ENCODE assay signal across 10 cellular contexts in genomic region chr22:27686534-27686933, GRCh38.
DNase-seq lines count a peak whose midpoint lies in the region; ATAC-seq and TF ChIP-seq lines count a peak whose summit lies in the region.
"Had no signal": no experiment of that assay in that cellular context is flagged by ENCODE, and none has a peak within 500 bp of the region (broad histone marks: within the 10 kb centered on the region; RNA-seq: fewer than 3 reads in every experiment).

No MANE protein-coding gene starts in this region.

- no peaks in the 10 kb centered on the region for H3K36me3 ChIP-seq in SJSA1
- H3K36me3 ChIP-seq in CD8-positive, alpha-beta memory T cell (ENCODE audit: insufficient read depth, low read length): no peaks in the 10 kb centered on the region

- H3K4me3 ChIP-seq in AG04450 (ENCODE audit: low read depth, low read length): no peak overlapping the region
- no peak overlapping the region for H3K4me3 ChIP-seq in SJSA1
- H3K4me3 ChIP-seq in CD8-positive, alpha-beta memory T cell (ENCODE audit: low read length): no peak overlapping the region

- no peaks in the 10 kb centered on the region for H3K36me3 Mint-ChIP-seq in CD8-positive, alpha-beta memory T cell
- H3K36me3 Mint-ChIP-seq: CD4-positive, alpha-beta memory T cell had no signal

- POLR2A ChIA-PET in AG04450 (lab: Yijun Ruan, JAX): interaction anchor here (0.6 kb wide), 1 partner anchor 535 kb away, joined by 5 read pairs; no protein-coding TSS in a partner anchor
- POLR2A ChIA-PET in CD8-positive, alpha-beta memory T cell (lab: Charles Lee): no interaction called here

- no peak for TF ChIP-seq CTCF in AG04450 (IDR thresholded peaks at IDR 0.05; ENCODE audit: low read depth, low read length)

- H3K9me3 Mint-ChIP-seq in CD8-positive, alpha-beta memory T cell: peaks cover 3 to 7% (median 4%) of the 10 kb centered on the region in 5 donors

- H3K27me3 Mint-ChIP-seq in CD8-positive, alpha-beta memory T cell: no peaks in the 10 kb centered on the region

- DNase-seq in AG04450 (ENCODE audit: low read depth, low spot score) (peak; percentile 24), SJSA1 (ENCODE audit: low read depth in 1 of 2, low spot score in 2 of 2) (peak; percentile 39 to 65), foreskin melanocyte (peak; percentile 24), occipital lobe (lab: John Stamatoyannopoulos, UW) (peak; percentile 72), NCI-H1417 (lab: John Stamatoyannopoulos, UW) (no peak)
- DNase-seq in CD8-positive, alpha-beta memory T cell: no peak
- DNase-seq in activated CD4-positive, alpha-beta T cell treated with anti-CD3 and anti-CD28 coated beads, Interleukin-2, amount 50 U/mL, for 4 hours: no peak
- DNase-seq: CD4-positive, alpha-beta memory T cell; MM.1S had no signal

- peaks cover 11% of the 10 kb centered on the region for H3K4me1 ChIP-seq in SJSA1 (replicated peaks)
- no peaks in the 10 kb centered on the region for H3K4me1 ChIP-seq in CD8-positive, alpha-beta memory T cell (ENCODE audit: insufficient read depth, low read length)

- no peak overlapping the region for H3K4me3 Mint-ChIP-seq in CD8-positive, alpha-beta memory T cell
- H3K4me3 Mint-ChIP-seq: CD4-positive, alpha-beta memory T cell had no signal

- H3K27ac ChIP-seq in AG04450 (ENCODE audit: low read depth, low read length): no peak overlapping the region
- no peak overlapping the region for H3K27ac ChIP-seq in SJSA1
- H3K27ac ChIP-seq in CD8-positive, alpha-beta memory T cell (ENCODE audit: low read depth, low read length): no peak overlapping the region

- H3K27ac Mint-ChIP-seq in CD8-positive, alpha-beta memory T cell: no peak overlapping the region
- H3K27ac Mint-ChIP-seq: CD4-positive, alpha-beta memory T cell had no signal

- ATAC-seq in HG02981 (IDR thresholded peaks at IDR 0.05; ENCODE audit: unreplicated experiment): no peak

- H3K4me1 Mint-ChIP-seq in CD8-positive, alpha-beta memory T cell: no peaks in the 10 kb centered on the region
- H3K4me1 Mint-ChIP-seq: CD4-positive, alpha-beta memory T cell had no signal

- H3K27me3 ChIP-seq in AG04450 (ENCODE audit: control insufficient read depth, insufficient read depth, low read length): peaks cover 9% of the 10 kb centered on the region
- H3K27me3 ChIP-seq in SJSA1 (replicated peaks): no peaks in the 10 kb centered on the region
- H3K27me3 ChIP-seq in CD8-positive, alpha-beta memory T cell (ENCODE audit: insufficient read depth, low read length, poor library complexity, severe bottlenecking): no peaks in the 10 kb centered on the region

- H3K9me3 ChIP-seq in AG04450 (ENCODE audit: control insufficient read depth, insufficient read depth, low read length): no peaks in the 10 kb centered on the region; the same call in 1 of the 2 replicates
- no peaks in the 10 kb centered on the region for H3K9me3 ChIP-seq in SJSA1 (replicated peaks)
- no peaks in the 10 kb centered on the region for H3K9me3 ChIP-seq in CD8-positive, alpha-beta memory T cell (ENCODE audit: low read length)

- CTCF ChIA-PET in AG04450 (lab: Charles Lee): no interaction called here
- CTCF ChIA-PET in CD8-positive, alpha-beta memory T cell (lab: Charles Lee): no interaction called here

Comparison
In these comparisons a context has a peak if more than half of its experiments do, and no peak if none do; other contexts are left out.
1. DNase-seq: peak in AG04450 (single experiment), SJSA1 (2 of 2), foreskin melanocyte (single experiment) and occipital lobe (single experiment); none in CD8-positive, alpha-beta memory T cell (0 of 5), NCI-H1417 (0 of 3) and activated CD4-positive, alpha-beta T cell treated with anti-CD3 and anti-CD28 coated beads, Interleukin-2, amount 50 U/mL, for 4 hours (0 of 2).